In the genomic region with DNA sequence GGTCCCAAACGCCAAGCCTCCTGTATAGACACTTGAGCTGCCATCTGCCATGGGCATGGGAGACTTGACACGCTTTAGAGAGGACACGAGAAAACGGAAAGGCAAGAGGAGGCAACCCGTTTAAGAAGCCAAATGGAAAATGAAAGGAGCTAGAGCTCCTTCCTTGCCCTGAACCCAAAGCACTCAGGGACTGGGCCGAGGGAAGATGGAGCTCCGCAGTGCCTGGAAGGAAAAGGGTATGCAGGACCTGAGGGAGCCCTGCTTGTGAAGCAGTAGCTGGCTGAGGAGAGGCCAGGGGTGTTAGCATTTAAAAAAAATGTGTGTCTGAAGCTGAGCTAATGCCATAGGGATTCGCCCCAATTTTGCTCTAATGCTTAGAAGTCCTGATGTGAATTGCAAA, we compare ENCODE assay signal across 1 cellular context.
TF ChIP-seq lines count a peak whose summit lies in the region.

No MANE protein-coding gene starts in this region.

TF ChIP-seq in SK-N-SH, 30 proteins besides CTCF, POLR2A, EP300 and RAD21 (continued from another document):
- TF ChIP-seq, protein P1, sequence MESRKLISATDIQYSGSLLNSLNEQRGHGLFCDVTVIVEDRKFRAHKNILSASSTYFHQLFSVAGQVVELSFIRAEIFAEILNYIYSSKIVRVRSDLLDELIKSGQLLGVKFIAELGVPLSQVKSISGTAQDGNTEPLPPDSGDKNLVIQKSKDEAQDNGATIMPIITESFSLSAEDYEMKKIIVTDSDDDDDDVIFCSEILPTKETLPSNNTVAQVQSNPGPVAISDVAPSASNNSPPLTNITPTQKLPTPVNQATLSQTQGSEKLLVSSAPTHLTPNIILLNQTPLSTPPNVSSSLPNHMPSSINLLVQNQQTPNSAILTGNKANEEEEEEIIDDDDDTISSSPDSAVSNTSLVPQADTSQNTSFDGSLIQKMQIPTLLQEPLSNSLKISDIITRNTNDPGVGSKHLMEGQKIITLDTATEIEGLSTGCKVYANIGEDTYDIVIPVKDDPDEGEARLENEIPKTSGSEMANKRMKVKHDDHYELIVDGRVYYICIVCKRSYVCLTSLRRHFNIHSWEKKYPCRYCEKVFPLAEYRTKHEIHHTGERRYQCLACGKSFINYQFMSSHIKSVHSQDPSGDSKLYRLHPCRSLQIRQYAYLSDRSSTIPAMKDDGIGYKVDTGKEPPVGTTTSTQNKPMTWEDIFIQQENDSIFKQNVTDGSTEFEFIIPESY (IDR thresholded peaks at IDR 0.05; ENCODE audit: borderline replicate concordance, low read depth): no peak
- TF ChIP-seq, protein P2, sequence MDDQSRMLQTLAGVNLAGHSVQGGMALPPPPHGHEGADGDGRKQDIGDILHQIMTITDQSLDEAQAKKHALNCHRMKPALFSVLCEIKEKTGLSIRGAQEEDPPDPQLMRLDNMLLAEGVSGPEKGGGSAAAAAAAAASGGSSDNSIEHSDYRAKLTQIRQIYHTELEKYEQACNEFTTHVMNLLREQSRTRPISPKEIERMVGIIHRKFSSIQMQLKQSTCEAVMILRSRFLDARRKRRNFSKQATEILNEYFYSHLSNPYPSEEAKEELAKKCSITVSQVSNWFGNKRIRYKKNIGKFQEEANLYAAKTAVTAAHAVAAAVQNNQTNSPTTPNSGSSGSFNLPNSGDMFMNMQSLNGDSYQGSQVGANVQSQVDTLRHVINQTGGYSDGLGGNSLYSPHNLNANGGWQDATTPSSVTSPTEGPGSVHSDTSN (IDR thresholded peaks at IDR 0.05): no peak
- TF ChIP-seq NRF1 (IDR thresholded peaks at IDR 0.05; ENCODE audit: low read depth, low read length): no peak
- TF ChIP-seq, protein P3, sequence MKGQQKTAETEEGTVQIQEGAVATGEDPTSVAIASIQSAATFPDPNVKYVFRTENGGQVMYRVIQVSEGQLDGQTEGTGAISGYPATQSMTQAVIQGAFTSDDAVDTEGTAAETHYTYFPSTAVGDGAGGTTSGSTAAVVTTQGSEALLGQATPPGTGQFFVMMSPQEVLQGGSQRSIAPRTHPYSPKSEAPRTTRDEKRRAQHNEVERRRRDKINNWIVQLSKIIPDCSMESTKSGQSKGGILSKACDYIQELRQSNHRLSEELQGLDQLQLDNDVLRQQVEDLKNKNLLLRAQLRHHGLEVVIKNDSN (IDR thresholded peaks at IDR 0.05; ENCODE audit: borderline replicate concordance, low read depth): no peak
- TF ChIP-seq YY1 (IDR thresholded peaks at IDR 0.05; ENCODE audit: low read depth): no peak
- TF ChIP-seq CHD2 (IDR thresholded peaks at IDR 0.05; ENCODE audit: low read length, partially characterized antibody): no peak
- TF ChIP-seq FOSL2 (IDR thresholded peaks at IDR 0.05; ENCODE audit: borderline replicate concordance, low read depth): no peak
- no peak for TF ChIP-seq SIN3A (IDR thresholded peaks at IDR 0.05; ENCODE audit: borderline replicate concordance, low read depth, low read length)
- no peak for TF ChIP-seq RXRA (IDR thresholded peaks at IDR 0.05; ENCODE audit: borderline replicate concordance, low read depth)
